ENCODE assay signal across 19 cellular contexts in genomic region chr1:70490153-70490552, GRCh38.
A peak's percentile ranks its signal among the peaks of the same experiment; 100 is the strongest.
DNase-seq lines count a peak whose midpoint lies in the region; ATAC-seq, FAIRE-seq and TF ChIP-seq lines count a peak whose summit lies in the region.
"Had no signal": no experiment of that assay in that cellular context is flagged by ENCODE, and none has a peak within 500 bp of the region (broad histone marks: within the 10 kb centered on the region; RNA-seq: fewer than 3 reads in every experiment).

No MANE protein-coding gene starts in this region.

- no peaks in the 10 kb centered on the region for H3K9me3 ChIP-seq in HEK293 (ENCODE audit: control insufficient read depth, insufficient read depth, low read depth, low read length)
- H3K9me3 ChIP-seq in small intestine (ENCODE audit: control insufficient read depth, low read depth), result no peaks in the 10 kb centered on the region
- H3K9me3 ChIP-seq: BE2C had no signal

- no peaks in the 10 kb centered on the region for H3K4me1 Mint-ChIP-seq in activated T-helper 1 cell treated with anti-CD3 and anti-CD28 coated beads, Interleukin-12 subunit alpha, Interleukin-12 subunit beta, Interleukin-2, Interleukin-4 antibody, amounts not matched to agents 30 ng/mL and 10 ng/mL and 1 ng/mL, durations not matched to agents 14 hours and 24 hours and 36 hours (ENCODE audit: low read depth)
- H3K4me1 Mint-ChIP-seq: CD14-positive monocyte had no signal

- peaks cover 15% of the 10 kb centered on the region for H3K27me3 Mint-ChIP-seq in activated T-helper 1 cell treated with anti-CD3 and anti-CD28 coated beads, Interleukin-12 subunit alpha, Interleukin-12 subunit beta, Interleukin-2, Interleukin-4 antibody, amounts not matched to agents 30 ng/mL and 10 ng/mL and 1 ng/mL, durations not matched to agents 14 hours and 24 hours and 36 hours (ENCODE audit: insufficient read depth)

- no peaks in the 10 kb centered on the region for H3K9me3 Mint-ChIP-seq in activated naive CD4-positive, alpha-beta T cell treated with anti-CD3 and anti-CD28 coated beads, Interleukin-2, amount 50 U/mL, for 72 hours
- H3K9me3 Mint-ChIP-seq in activated T-helper 1 cell treated with anti-CD3 and anti-CD28 coated beads, Interleukin-12 subunit alpha, Interleukin-12 subunit beta, Interleukin-2, Interleukin-4 antibody, amounts not matched to agents 30 ng/mL and 10 ng/mL and 1 ng/mL, durations not matched to agents 14 hours and 24 hours and 36 hours, result no peaks in the 10 kb centered on the region
- H3K9me3 Mint-ChIP-seq: CD4-positive, alpha-beta T cell had no signal

- no peak overlapping the region for H3K27ac Mint-ChIP-seq in activated naive CD4-positive, alpha-beta T cell treated with anti-CD3 and anti-CD28 coated beads, Interleukin-2, amount 50 U/mL, for 72 hours
- no peak overlapping the region for H3K27ac Mint-ChIP-seq in activated T-helper 1 cell treated with anti-CD3 and anti-CD28 coated beads, Interleukin-12 subunit alpha, Interleukin-12 subunit beta, Interleukin-2, Interleukin-4 antibody, amounts not matched to agents 30 ng/mL and 10 ng/mL and 1 ng/mL, durations not matched to agents 14 hours and 24 hours and 36 hours
- H3K27ac Mint-ChIP-seq: CD14-positive monocyte; CD4-positive, alpha-beta T cell had no signal

- H3K4me1 ChIP-seq in HEK293 (ENCODE audit: control insufficient read depth, insufficient read depth, low read length) (no peaks in the 10 kb centered on the region), small intestine (ENCODE audit: control insufficient read depth in 2 of 2, insufficient read depth in 1 of 2, low read depth in 1 of 2, low read length in 1 of 2) (no peaks in the 10 kb centered on the region)
- H3K4me1 ChIP-seq: BE2C; BLaER1 treated with 17β-estradiol and CSF1 and Interleukin-3, amounts not matched to agents 10 nM and 100 nM had no signal

- POLR2A ChIA-PET in HEK293 (lab: Yijun Ruan, JAX), result no interaction called here

- no peak overlapping the region for H3K4me3 ChIP-seq in HEK293 (ENCODE audit: low read depth, low read length)
- no peak overlapping the region for H3K4me3 ChIP-seq in small intestine (ENCODE audit: low read depth in 1 of 2, low read length in 2 of 2)
- H3K4me3 ChIP-seq: BLaER1 treated with 17β-estradiol and CSF1 and Interleukin-3, amounts not matched to agents 10 nM and 100 nM had no signal

- H3K36me3 ChIP-seq in HEK293 (ENCODE audit: control insufficient read depth in 2 of 2, insufficient read depth in 1 of 2, low read length in 2 of 2) (no peaks in the 10 kb centered on the region), small intestine (ENCODE audit: control insufficient read depth in 2 of 2, insufficient read depth in 2 of 2, low read length in 2 of 2) (no peaks in the 10 kb centered on the region)
- H3K36me3 ChIP-seq: BE2C; BLaER1 treated with 17β-estradiol and CSF1 and Interleukin-3, amounts not matched to agents 10 nM and 100 nM had no signal

- intact Hi-C loops in activated T-helper 1 cell treated with anti-CD3 and anti-CD28 coated beads, Interleukin-12 subunit alpha, Interleukin-12 subunit beta, Interleukin-2, Interleukin-4 antibody, amounts not matched to agents 30 ng/mL and 10 ng/mL and 1 ng/mL, durations not matched to agents 14 hours and 24 hours and 36 hours (cut with micrococcal nuclease), result no loop called here

- DNase-seq in small intestine (no peak), Ammon's horn (ENCODE audit: low spot score) (no peak)
- DNase-seq in activated naive CD4-positive, alpha-beta T cell treated with anti-CD3 and anti-CD28 coated beads, Interleukin-2, amount 50 U/mL, for 72 hours (ENCODE audit: low spot score in 2 of 2), result no peak
- DNase-seq in activated T-helper 1 cell treated with anti-CD3 and anti-CD28 coated beads, Interleukin-12 subunit alpha, Interleukin-12 subunit beta, Interleukin-2, Interleukin-4 antibody, amounts not matched to agents 30 ng/mL and 10 ng/mL and 1 ng/mL, durations not matched to agents 14 hours and 24 hours and 36 hours (ENCODE audit: low spot score), result no peak
- DNase-seq: BE2C; Calu3; CD4-positive, alpha-beta T cell; COR-L47; DMS53; DMS79 treated with DMSO at 0.1 percent for 48 hours; GF-D8; GOT3; H7; HCEC 1CT had no signal

- no peak overlapping the region for H3K4me3 Mint-ChIP-seq in activated T-helper 1 cell treated with anti-CD3 and anti-CD28 coated beads, Interleukin-12 subunit alpha, Interleukin-12 subunit beta, Interleukin-2, Interleukin-4 antibody, amounts not matched to agents 30 ng/mL and 10 ng/mL and 1 ng/mL, durations not matched to agents 14 hours and 24 hours and 36 hours
- H3K4me3 Mint-ChIP-seq: CD14-positive monocyte; CD4-positive, alpha-beta T cell had no signal

- H3K36me3 Mint-ChIP-seq in activated naive CD4-positive, alpha-beta T cell treated with anti-CD3 and anti-CD28 coated beads, Interleukin-2, amount 50 U/mL, for 72 hours, result no peaks in the 10 kb centered on the region
- no peaks in the 10 kb centered on the region for H3K36me3 Mint-ChIP-seq in activated T-helper 1 cell treated with anti-CD3 and anti-CD28 coated beads, Interleukin-12 subunit alpha, Interleukin-12 subunit beta, Interleukin-2, Interleukin-4 antibody, amounts not matched to agents 30 ng/mL and 10 ng/mL and 1 ng/mL, durations not matched to agents 14 hours and 24 hours and 36 hours (ENCODE audit: low read depth)
- H3K36me3 Mint-ChIP-seq: CD14-positive monocyte had no signal

- FAIRE-seq in colon (lab: Jason Lieb, UNC) (peak; percentile 76), small intestine (lab: Jason Lieb, UNC) (peak; percentile 61)
- FAIRE-seq: GM12892 had no signal

- 83 to 86% (median 84%) methylated on average over 1 of the region's 1 CpG for WGBS in small intestine, 3 donors

- no peak for ATAC-seq in activated naive CD4-positive, alpha-beta T cell treated with anti-CD3 and anti-CD28 coated beads, Interleukin-2, amount 50 U/mL, for 72 hours

- CTCF ChIA-PET in HEK293 (lab: Yijun Ruan, JAX), result no interaction called here

- no peaks in the 10 kb centered on the region for H3K27me3 ChIP-seq in small intestine (ENCODE audit: control insufficient read depth in 2 of 2, insufficient read depth in 2 of 2, low read length in 2 of 2)
- H3K27me3 ChIP-seq: BE2C; BLaER1 treated with 17β-estradiol and CSF1 and Interleukin-3, amounts not matched to agents 10 nM and 100 nM had no signal

- no peak for TF ChIP-seq CTCF in HEK293 (tag by site-specific recombination; IDR thresholded peaks at IDR 0.05)

- H3K27ac ChIP-seq in HEK293 (ENCODE audit: extremely low read depth, low read depth, low read length) (no peak overlapping the region), small intestine (ENCODE audit: low read depth in 1 of 2, low read length in 1 of 2) (no peak overlapping the region)
- H3K27ac ChIP-seq: BLaER1 treated with 17β-estradiol and CSF1 and Interleukin-3, amounts not matched to agents 10 nM and 100 nM had no signal

TF ChIP-seq in HEK293, 187 proteins besides CTCF, POLR2A, EP300 and RAD21:
- no peak for TF ChIP-seq ZNF214 (tag by site-specific recombination; IDR thresholded peaks at IDR 0.05; ENCODE audit: borderline replicate concordance)
- TF ChIP-seq SETDB1 (IDR thresholded peaks at IDR 0.05; ENCODE audit: insufficient read length, low read length), result peak; percentile 64
TF ChIP-seq in HEK293: peak in this region for 1.
